ENCODE assay signal across 17 cellular contexts in the genomic region with DNA sequence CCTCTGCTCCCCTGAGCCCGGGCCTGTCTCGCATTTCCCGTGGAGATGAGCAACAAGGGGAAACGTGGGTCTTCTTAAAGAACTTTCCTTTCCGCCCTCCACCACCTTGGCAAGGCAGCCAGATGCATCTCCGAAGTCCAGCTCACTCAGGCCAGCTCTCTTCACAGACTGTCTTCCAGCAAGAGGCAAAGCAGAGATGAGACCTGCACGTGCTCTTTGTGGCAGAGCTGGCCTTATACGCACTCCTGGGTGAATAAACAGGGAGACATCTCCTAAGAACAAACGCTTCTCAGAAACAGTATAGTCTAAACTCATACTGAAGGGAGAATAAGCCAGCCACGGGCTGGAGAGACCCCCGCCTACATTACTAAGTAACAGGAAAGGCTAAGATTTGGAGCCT. TPM values are rescaled to one million over a fixed set of nuclear protein-coding genes. Genes with fewer than 3 reads are reported as not detected.
"Had no signal": no experiment of that assay in that cellular context is flagged by ENCODE, and none has a peak within 500 bp of the region (broad histone marks: within the 10 kb centered on the region; RNA-seq: fewer than 3 reads in every experiment).

No MANE protein-coding gene starts in this region.

- H3K9me3 ChIP-seq: neutrophil, testis had no signal

- H3K4me1 ChIP-seq: ascending aorta, testis had no signal

- DNase-seq: activated CD4-positive, alpha-beta T cell treated with anti-CD3 and anti-CD28 coated beads for 36 hours; activated CD8-positive, alpha-beta memory T cell treated with anti-CD3 and anti-CD28 coated beads, Interleukin-2, amount 50 U/mL, for 4 hours; activated CD8-positive, alpha-beta T cell treated with anti-CD3 and anti-CD28 coated beads for 36 hours; activated naive CD4-positive, alpha-beta T cell; activated T-cell treated with anti-CD3 and anti-CD28 coated beads, Interleukin-2, amount 50 U/mL, for 72 hours; effector CD4-positive, alpha-beta T cell; hippocampal formation; left ventricle myocardium superior; right cardiac atrium; stimulated activated CD4-positive, alpha-beta T cell treated with anti-CD3 and anti-CD28 coated beads, Interleukin-12 subunit alpha, Interleukin-12 subunit beta, amount 100 ng/mL, for 4 hours; stimulated activated naive CD8-positive, alpha-beta T cell treated with anti-CD3 and anti-CD28 coated beads, Interleukin-15, Interleukin-2, amounts not matched to agents 100 U/mL and 50 U/mL, for 24 hours; T-cell; testis; WERI-Rb-1 had no signal

- H3K9me3 Mint-ChIP-seq: activated CD8-positive, alpha-beta T cell treated with anti-CD3 and anti-CD28 coated beads for 36 hours; activated T-cell treated with anti-CD3 and anti-CD28 coated beads, Interleukin-2, amount 50 U/mL, for 72 hours; T-cell had no signal

- H3K4me3 ChIP-seq: ascending aorta, testis had no signal

- H3K4me3 Mint-ChIP-seq: activated CD4-positive, alpha-beta T cell treated with anti-CD3 and anti-CD28 coated beads for 36 hours; activated CD8-positive, alpha-beta T cell treated with anti-CD3 and anti-CD28 coated beads for 36 hours; activated T-cell treated with anti-CD3 and anti-CD28 coated beads, Interleukin-2, amount 50 U/mL, for 72 hours; T-cell had no signal

- H3K27ac Mint-ChIP-seq: activated CD4-positive, alpha-beta T cell treated with anti-CD3 and anti-CD28 coated beads for 36 hours; activated CD8-positive, alpha-beta T cell treated with anti-CD3 and anti-CD28 coated beads for 36 hours; activated T-cell treated with anti-CD3 and anti-CD28 coated beads, Interleukin-2, amount 50 U/mL, for 72 hours; T-cell had no signal

- H3K4me1 Mint-ChIP-seq: activated CD4-positive, alpha-beta T cell treated with anti-CD3 and anti-CD28 coated beads for 36 hours; T-cell had no signal

- ATAC-seq: activated CD4-positive, alpha-beta T cell treated with anti-CD3 and anti-CD28 coated beads for 36 hours; activated CD8-positive, alpha-beta T cell treated with anti-CD3 and anti-CD28 coated beads for 36 hours; activated T-cell treated with anti-CD3 and anti-CD28 coated beads, Interleukin-2, amount 50 U/mL, for 72 hours; left ventricle myocardium superior; right cardiac atrium; stimulated activated naive CD8-positive, alpha-beta T cell treated with anti-CD3 and anti-CD28 coated beads, Interleukin-15, Interleukin-2, amounts not matched to agents 100 U/mL and 50 U/mL, for 24 hours; T-cell had no signal

- H3K27ac ChIP-seq: ascending aorta, neutrophil, testis, WERI-Rb-1 had no signal

- H3K36me3 ChIP-seq: ascending aorta, neutrophil, WERI-Rb-1 had no signal

- H3K36me3 Mint-ChIP-seq: T-cell had no signal

- H3K27me3 ChIP-seq: ascending aorta, testis had no signal

RNA-seq across cellular contexts. Expression of gene BDKRB1, which starts 1.3 kb away (rescaled TPM):
- total RNA-seq: activated CD4-positive, alpha-beta T cell treated with anti-CD3 and anti-CD28 coated beads for 36 hours; activated CD8-positive, alpha-beta T cell treated with anti-CD3 and anti-CD28 coated beads for 36 hours; activated T-cell treated with anti-CD3 and anti-CD28 coated beads, Interleukin-2, amount 50 U/mL, for 72 hours; ascending aorta; left ventricle myocardium superior; right cardiac atrium; T-cell had no signal

RNA-seq across cellular contexts. Expression of gene BDKRB2, which starts 50.1 kb away (rescaled TPM):
- total RNA-seq: activated CD4-positive, alpha-beta T cell treated with anti-CD3 and anti-CD28 coated beads for 36 hours; activated CD8-positive, alpha-beta T cell treated with anti-CD3 and anti-CD28 coated beads for 36 hours; activated T-cell treated with anti-CD3 and anti-CD28 coated beads, Interleukin-2, amount 50 U/mL, for 72 hours; SK-MEL-5 had no signal
